Comparison of ENCODE assay signal across 8 cellular contexts in the genomic region with DNA sequence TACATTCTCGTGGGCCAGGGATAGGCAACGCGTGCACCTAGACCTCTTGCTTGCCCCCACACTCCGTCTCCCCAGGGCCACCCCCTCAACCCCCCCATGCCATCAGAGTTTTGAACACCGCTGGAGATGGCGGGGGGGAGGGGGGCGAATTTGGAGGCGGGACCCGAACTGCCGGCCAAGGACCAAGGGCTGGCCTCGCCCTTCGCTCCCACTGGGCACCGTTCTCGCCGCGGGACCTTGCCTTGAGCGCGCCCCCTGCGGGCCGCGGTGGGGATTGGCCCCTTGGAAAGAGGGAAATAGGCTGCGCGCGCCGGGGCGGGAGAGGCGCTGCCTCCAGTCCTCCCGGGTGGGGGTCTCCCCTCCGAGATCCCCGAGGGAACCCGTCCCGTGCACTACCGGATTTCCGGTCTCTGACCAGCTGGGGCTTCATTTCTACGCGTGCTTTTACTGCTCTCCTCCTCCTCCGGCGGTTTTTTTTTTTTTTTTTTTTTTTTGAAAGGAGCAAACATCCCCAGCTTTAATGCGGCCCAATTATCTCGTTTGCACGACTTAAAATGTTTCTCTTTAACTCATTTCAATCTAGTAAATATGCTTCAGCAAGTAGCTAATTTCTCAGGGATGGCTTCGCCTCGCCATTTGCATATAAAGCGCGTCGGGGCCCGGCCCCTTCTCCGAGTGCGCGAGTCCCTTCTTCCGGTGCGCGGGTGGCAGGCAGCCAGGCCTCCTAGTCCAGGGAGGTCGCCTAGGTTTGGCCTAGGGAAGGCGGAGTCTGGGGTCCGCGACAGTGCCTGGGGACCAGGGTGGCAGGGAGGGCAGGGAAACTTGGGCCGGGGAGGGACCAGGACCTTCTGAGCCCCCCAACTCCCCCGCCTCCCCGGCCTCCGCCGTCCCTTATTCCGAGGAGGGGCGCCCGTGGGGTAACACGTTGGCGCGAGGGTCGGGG. TPM values are rescaled to one million over a fixed set of nuclear protein-coding genes. Genes with fewer than 3 reads are reported as not detected.
A peak's percentile ranks its signal among the peaks of the same experiment; 100 is the strongest.
DNase-seq lines count a peak whose midpoint lies in the region; ATAC-seq and TF ChIP-seq lines count a peak whose summit lies in the region.

No MANE protein-coding gene starts in this region.

- H3K9me3 ChIP-seq in HUES64 (ENCODE audit: insufficient read depth, low read depth, low read length), result no peaks in the 10 kb centered on the region
- no peaks in the 10 kb centered on the region for H3K9me3 ChIP-seq in mucosa of descending colon
- no peaks in the 10 kb centered on the region for H3K9me3 ChIP-seq in transverse colon

- peaks cover 38 to 89% (median 68%) of the 10 kb centered on the region in 5 donors for H3K27me3 Mint-ChIP-seq in naive thymus-derived CD8-positive, alpha-beta T cell

- H3K36me3 ChIP-seq in HUES64 (ENCODE audit: insufficient read depth, low read length) (no peaks in the 10 kb centered on the region), mucosa of descending colon (ENCODE audit: low read depth) (no peaks in the 10 kb centered on the region), transverse colon (no peaks in the 10 kb centered on the region)

- H3K4me1 ChIP-seq in HUES64 (ENCODE audit: insufficient read depth, low read length) (peaks cover 35% of the 10 kb centered on the region), mucosa of descending colon (ENCODE audit: low read depth) (peaks cover 14% of the 10 kb centered on the region), transverse colon (peaks cover 7 to 32% (median 20%) of the 10 kb centered on the region in 4 donors)

- no peaks in the 10 kb centered on the region for H3K36me3 Mint-ChIP-seq in naive thymus-derived CD8-positive, alpha-beta T cell

- TF ChIP-seq POLR2A in transverse colon (IDR thresholded peaks at IDR 0.05), result no peak

- H3K4me1 Mint-ChIP-seq in naive thymus-derived CD8-positive, alpha-beta T cell, result peaks cover 0 to 19% (median 11%) of the 10 kb centered on the region in 4 donors

- H3K27ac Mint-ChIP-seq in naive thymus-derived CD8-positive, alpha-beta T cell, result no peak overlapping the region

- peak; percentile 86 for ATAC-seq in mucosa of descending colon
- no peak for ATAC-seq in naive thymus-derived CD8-positive, alpha-beta T cell

- no peak overlapping the region for H3K9ac ChIP-seq in HUES64 (ENCODE audit: low read depth, low read length)

- H3K27ac ChIP-seq in HUES64 (ENCODE audit: low read depth, low read length) (no peak overlapping the region), transverse colon (no peak overlapping the region)

- no peak for TF ChIP-seq EP300 in transverse colon (IDR thresholded peaks at IDR 0.05; ENCODE audit: low read depth)

- TF ChIP-seq CTCF in epithelial cell of proximal tubule (conservative IDR thresholded peaks at IDR 0.05; ENCODE audit: low read depth, low read length) (peak; percentile 83), mucosa of descending colon (IDR thresholded peaks at IDR 0.05) (peak; percentile 52), transverse colon (IDR thresholded peaks at IDR 0.05) (peak; percentile 64 to 83 (median 75))

- peak overlapping the region in 5 of 10 donors; percentile 23 to 63 (median 59) for H3K4me3 Mint-ChIP-seq in naive thymus-derived CD8-positive, alpha-beta T cell

- POLR2A ChIA-PET in naive thymus-derived CD8-positive, alpha-beta T cell (lab: Charles Lee), result no interaction called here

- in situ Hi-C loops in transverse colon (cut with MboI; ENCODE audit: low pct_ligation_motif_present in 1 of 4, low pct_unique_long_range_greater_than_20kb in 1 of 4, low sequenced_read_pairs in 3 of 4), result loop anchor here in 1 of 4 donors (10.0 kb wide), 1 partner anchor 403 kb away; no protein-coding TSS in a partner anchor

- H3K27me3 ChIP-seq in HUES64 (ENCODE audit: insufficient read depth, low read length) (peaks cover 82% of the 10 kb centered on the region), transverse colon (peaks cover 97% of the 10 kb centered on the region)

- DNase-seq in DMS114 treated with DMSO at 0.1 percent for 48 hours (lab: John Stamatoyannopoulos, UW; ENCODE audit: unreplicated experiment) (peak; percentile 43), T-helper 9 cell (peak; percentile 13), epithelial cell of proximal tubule (ENCODE audit: low read depth) (no peak), mucosa of descending colon (peak in 2 of 3 donors; percentile 75 to 78), transverse colon (peak; percentile 58), NCI-H2107 treated with DMSO at 0.1 percent for 48 hours (lab: John Stamatoyannopoulos, UW; ENCODE audit: unreplicated experiment) (no peak)
- DNase-seq in naive thymus-derived CD8-positive, alpha-beta T cell, result no peak

- H3K4me3 ChIP-seq in HUES64 (ENCODE audit: low read length) (peak overlapping the region; percentile 59), epithelial cell of proximal tubule (ENCODE audit: low read depth, low read length) (peak overlapping the region; percentile 58), mucosa of descending colon (no peak overlapping the region), transverse colon (peak overlapping the region in 3 of 4 donors; percentile 12 to 44 (median 26))

- H3K9me3 Mint-ChIP-seq in naive thymus-derived CD8-positive, alpha-beta T cell, result peaks cover 0 to 5% (median 0%) of the 10 kb centered on the region in 9 donors

- WGBS in HUES64, result 4% methylated on average over 68 of the region's 69 CpGs
- 2 to 7% methylated on average over 13 to 58 of the region's 69 CpGs for WGBS in transverse colon (ENCODE audit: low coverage in 1 of 2), 2 donors

- intact Hi-C loops in mucosa of descending colon (cut with DNase I, micrococcal nuclease) (no loop called here), transverse colon (cut with DNase I; ENCODE audit: low total_unique reads) (no loop called here)

RNA-seq across cellular contexts. Expression of a gene that starts 10.1 kb away (rescaled TPM):
- polyA plus RNA-seq in HUES64 (2013, experiment 1 of 2), result 37.4 TPM
- polyA plus RNA-seq in HUES64 (2013, experiment 2 of 2), result 59.0 TPM
- 3.3 and 4.8 TPM in 2 replicates for total RNA-seq in epithelial cell of proximal tubule
- not detected for total RNA-seq in mucosa of descending colon
- not detected for total RNA-seq in transverse colon
- total RNA-seq in naive thymus-derived CD8-positive, alpha-beta T cell, result not detected
- not detected for polyA plus RNA-seq in naive thymus-derived CD8-positive, alpha-beta T cell

Comparison
In these comparisons a context has a peak if more than half of its experiments do, and no peak if none do; other contexts are left out.
1. DNase-seq: peak in DMS114 treated with DMSO at 0.1 percent for 48 hours (single experiment), T-helper 9 cell (single experiment), mucosa of descending colon (2 of 3) and transverse colon (single experiment); none in epithelial cell of proximal tubule (single experiment), naive thymus-derived CD8-positive, alpha-beta T cell (0 of 10) and NCI-H2107 treated with DMSO at 0.1 percent for 48 hours (single experiment).
2. Peak in every context shown above with its lines, with median percentiles within 50 percentile points of each other: CTCF ChIP-seq.